20 cellular contexts compared by ENCODE assay signal in the genomic region with DNA sequence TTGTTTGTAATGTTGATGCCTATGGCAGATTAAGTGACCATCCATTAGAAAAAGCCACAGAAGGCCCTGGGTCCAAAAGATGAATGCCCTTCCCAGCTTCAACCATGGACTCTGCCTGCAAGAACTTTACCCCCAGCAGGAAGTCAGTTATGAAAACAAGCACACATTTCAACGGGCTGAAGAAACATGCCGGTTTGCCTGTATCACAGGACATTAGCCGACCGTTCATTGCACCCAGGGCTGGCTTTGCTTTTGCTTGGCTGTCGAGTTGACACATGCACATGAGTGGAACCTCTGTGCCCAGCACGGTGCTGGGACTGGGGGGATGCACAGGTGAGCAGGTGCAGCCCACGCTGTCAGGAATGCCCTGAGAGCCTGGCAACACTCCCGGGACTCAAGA.
DNase-seq lines count a peak whose midpoint lies in the region; ATAC-seq and TF ChIP-seq lines count a peak whose summit lies in the region.
"Had no signal": no experiment of that assay in that cellular context is flagged by ENCODE, and none has a peak within 500 bp of the region (broad histone marks: within the 10 kb centered on the region; RNA-seq: fewer than 3 reads in every experiment).

No MANE protein-coding gene starts in this region.

- POLR2A ChIA-PET in CD4-positive, alpha-beta memory T cell (lab: Charles Lee; ENCODE audit: partially characterized antibody): interaction anchor here (0.8 to 19.1 kb wide), 11 partner anchors 13 to 1081 kb away, joined by 3 to 475 read pairs (median 40); a partner anchor contains a TSS
- POLR2A ChIA-PET in activated CD4-positive, alpha-beta memory T cell treated with anti-CD3 and anti-CD28 coated beads for 36 hours (lab: Charles Lee): interaction anchor here (0.8 to 2.0 kb wide), 8 partner anchors 10 to 1083 kb away, joined by 3 to 12 read pairs (median 4); no protein-coding TSS in a partner anchor

- DNase-seq in CD4-positive, CD25-positive, alpha-beta regulatory T cell: peak in 1 of 3 donors; percentile 61
- no peak for DNase-seq in CD4-positive, alpha-beta memory T cell
- no peak for DNase-seq in activated CD4-positive, alpha-beta memory T cell treated with anti-CD3 and anti-CD28 coated beads for 36 hours
- no peak for DNase-seq in central memory CD8-positive, alpha-beta T cell (ENCODE audit: low spot score in 2 of 2)
- DNase-seq in progenitor cell of endocrine pancreas (ENCODE audit: low spot score, unreplicated experiment) (no peak), NCI-H524 treated with DMSO at 0.1 percent for 48 hours (lab: John Stamatoyannopoulos, UW) (no peak), NCI-H1694 (lab: John Stamatoyannopoulos, UW) (no peak)
- DNase-seq: amniotic stem cell; cortex of kidney; GF-D8; kidney; MG63; NCI-H1417; NCI-H510A; retina; stimulated activated CD4-positive, alpha-beta T cell treated with anti-CD3 and anti-CD28 coated beads, Interleukin-2, amount 100 ng/mL, for 48 hours; tibial artery had no signal

- ATAC-seq in CD4-positive, CD25-positive, alpha-beta regulatory T cell (ENCODE audit: low read depth in 2 of 2): no peak
- no peak for ATAC-seq in central memory CD8-positive, alpha-beta T cell (replicated peaks; ENCODE audit: extremely low read depth, poor library complexity, severe bottlenecking)
- no peak for ATAC-seq in HG03342 (IDR thresholded peaks at IDR 0.05; ENCODE audit: unreplicated experiment)

- H3K27ac Mint-ChIP-seq in CD4-positive, CD25-positive, alpha-beta regulatory T cell: peak overlapping the region; percentile 92 to 100 (median 95)
- peak overlapping the region; percentile 84 to 98 (median 96) for H3K27ac Mint-ChIP-seq in CD4-positive, alpha-beta memory T cell
- peak overlapping the region; percentile 100 for H3K27ac Mint-ChIP-seq in activated CD4-positive, alpha-beta memory T cell treated with anti-CD3 and anti-CD28 coated beads for 36 hours
- H3K27ac Mint-ChIP-seq in central memory CD8-positive, alpha-beta T cell (ENCODE audit: low read depth): peak overlapping the region; percentile 89
- H3K27ac Mint-ChIP-seq in progenitor cell of endocrine pancreas: no peak overlapping the region
- H3K27ac Mint-ChIP-seq: IgD-negative memory B cell had no signal

- H3K27me3 Mint-ChIP-seq in CD4-positive, CD25-positive, alpha-beta regulatory T cell: no peaks in the 10 kb centered on the region
- H3K27me3 Mint-ChIP-seq in CD4-positive, alpha-beta memory T cell: no peaks in the 10 kb centered on the region
- no peaks in the 10 kb centered on the region for H3K27me3 Mint-ChIP-seq in activated CD4-positive, alpha-beta memory T cell treated with anti-CD3 and anti-CD28 coated beads for 36 hours
- H3K27me3 Mint-ChIP-seq in central memory CD8-positive, alpha-beta T cell: no peaks in the 10 kb centered on the region
- peaks cover 15% of the 10 kb centered on the region for H3K27me3 Mint-ChIP-seq in progenitor cell of endocrine pancreas
- H3K27me3 Mint-ChIP-seq: IgD-negative memory B cell had no signal

- peaks cover 73 to 98% (median 85%) of the 10 kb centered on the region in 4 donors for H3K4me1 Mint-ChIP-seq in CD4-positive, CD25-positive, alpha-beta regulatory T cell
- H3K4me1 Mint-ChIP-seq in CD4-positive, alpha-beta memory T cell: peaks cover 82 to 98% (median 91%) of the 10 kb centered on the region in 4 donors
- peaks cover 96% of the 10 kb centered on the region for H3K4me1 Mint-ChIP-seq in activated CD4-positive, alpha-beta memory T cell treated with anti-CD3 and anti-CD28 coated beads for 36 hours (ENCODE audit: low read depth)
- peaks cover 83% of the 10 kb centered on the region for H3K4me1 Mint-ChIP-seq in central memory CD8-positive, alpha-beta T cell
- H3K4me1 Mint-ChIP-seq in progenitor cell of endocrine pancreas (ENCODE audit: low read depth): no peaks in the 10 kb centered on the region

- peak overlapping the region; percentile 67 to 84 (median 74) for H3K4me3 Mint-ChIP-seq in CD4-positive, CD25-positive, alpha-beta regulatory T cell
- peak overlapping the region; percentile 44 to 83 (median 78) for H3K4me3 Mint-ChIP-seq in CD4-positive, alpha-beta memory T cell
- peak overlapping the region; percentile 59 for H3K4me3 Mint-ChIP-seq in activated CD4-positive, alpha-beta memory T cell treated with anti-CD3 and anti-CD28 coated beads for 36 hours
- H3K4me3 Mint-ChIP-seq in central memory CD8-positive, alpha-beta T cell: peak overlapping the region; percentile 75
- H3K4me3 Mint-ChIP-seq in progenitor cell of endocrine pancreas (ENCODE audit: low read depth): no peak overlapping the region

- H3K4me3 ChIP-seq in CD4-positive, CD25-positive, alpha-beta regulatory T cell (ENCODE audit: low read depth, low read length): peak overlapping the region; percentile 68
- peak overlapping the region; percentile 20 to 25 for H3K4me3 ChIP-seq in CD4-positive, alpha-beta memory T cell (ENCODE audit: low read length in 2 of 2)
- H3K4me3 ChIP-seq: lung, MG63, tibial artery had no signal

- intact Hi-C loops in CD4-positive, alpha-beta memory T cell (cut with micrococcal nuclease): loop anchor here (5.0 kb wide), 3 partner anchors 43 to 1007 kb away; no protein-coding TSS in a partner anchor
- intact Hi-C loops in activated CD4-positive, alpha-beta memory T cell treated with anti-CD3 and anti-CD28 coated beads for 36 hours (cut with micrococcal nuclease): loop anchor here (5.0 kb wide), 2 partner anchors 463 to 1297 kb away; a partner anchor contains a TSS

- H3K4me1 ChIP-seq in CD4-positive, CD25-positive, alpha-beta regulatory T cell (ENCODE audit: control insufficient read depth, insufficient read depth, low read length, poor library complexity, severe bottlenecking): peaks cover 95% of the 10 kb centered on the region
- H3K4me1 ChIP-seq in CD4-positive, alpha-beta memory T cell (ENCODE audit: insufficient read depth, low read length): peaks cover 97% of the 10 kb centered on the region
- H3K4me1 ChIP-seq: tibial artery had no signal

- TF ChIP-seq CTCF in progenitor cell of endocrine pancreas (IDR thresholded peaks at IDR 0.05; ENCODE audit: unreplicated experiment): no peak

- CTCF ChIA-PET in CD4-positive, alpha-beta memory T cell (lab: Charles Lee; ENCODE audit: partially characterized antibody): interaction anchor here (0.6 to 7.5 kb wide), 7 partner anchors 9 to 1078 kb away, joined by 3 to 87 read pairs (median 5); no protein-coding TSS in a partner anchor
- CTCF ChIA-PET in activated CD4-positive, alpha-beta memory T cell treated with anti-CD3 and anti-CD28 coated beads for 36 hours (lab: Charles Lee): interaction anchor here (0.7 to 1.9 kb wide), 5 partner anchors 8 to 1083 kb away, joined by 3 to 5 read pairs (median 5); no protein-coding TSS in a partner anchor

- peaks cover 0 to under 1% (median 0%) of the 10 kb centered on the region in 7 donors for H3K9me3 Mint-ChIP-seq in CD4-positive, CD25-positive, alpha-beta regulatory T cell
- H3K9me3 Mint-ChIP-seq in CD4-positive, alpha-beta memory T cell: no peaks in the 10 kb centered on the region
- H3K9me3 Mint-ChIP-seq in activated CD4-positive, alpha-beta memory T cell treated with anti-CD3 and anti-CD28 coated beads for 36 hours: no peaks in the 10 kb centered on the region
- H3K9me3 Mint-ChIP-seq in central memory CD8-positive, alpha-beta T cell: peaks cover 4% of the 10 kb centered on the region
- no peaks in the 10 kb centered on the region for H3K9me3 Mint-ChIP-seq in progenitor cell of endocrine pancreas (ENCODE audit: low read depth)

- H3K36me3 Mint-ChIP-seq in CD4-positive, CD25-positive, alpha-beta regulatory T cell: peaks cover 4% of the 10 kb centered on the region
- H3K36me3 Mint-ChIP-seq in CD4-positive, alpha-beta memory T cell: peaks cover 0 to 6% of the 10 kb centered on the region in 2 donors
- peaks cover 3% of the 10 kb centered on the region for H3K36me3 Mint-ChIP-seq in activated CD4-positive, alpha-beta memory T cell treated with anti-CD3 and anti-CD28 coated beads for 36 hours
- H3K36me3 Mint-ChIP-seq in central memory CD8-positive, alpha-beta T cell (ENCODE audit: insufficient read depth): peaks cover 2% of the 10 kb centered on the region
- H3K36me3 Mint-ChIP-seq in progenitor cell of endocrine pancreas (ENCODE audit: insufficient read depth): no peaks in the 10 kb centered on the region

- H3K9me3 ChIP-seq in CD4-positive, CD25-positive, alpha-beta regulatory T cell (ENCODE audit: control insufficient read depth in 2 of 2, low read length in 2 of 2): no peaks in the 10 kb centered on the region
- H3K9me3 ChIP-seq in CD4-positive, alpha-beta memory T cell (ENCODE audit: control insufficient read depth in 1 of 2, low read length in 2 of 2): no peaks in the 10 kb centered on the region
- H3K9me3 ChIP-seq: MG63, tibial artery had no signal

- H3K27me3 ChIP-seq in CD4-positive, CD25-positive, alpha-beta regulatory T cell (ENCODE audit: control insufficient read depth, insufficient read depth, low read length): no peaks in the 10 kb centered on the region
- no peaks in the 10 kb centered on the region for H3K27me3 ChIP-seq in CD4-positive, alpha-beta memory T cell (ENCODE audit: insufficient read depth, low read length)
- H3K27me3 ChIP-seq: MG63, tibial artery had no signal

- peak overlapping the region; percentile 87 for H3K27ac ChIP-seq in CD4-positive, CD25-positive, alpha-beta regulatory T cell (ENCODE audit: insufficient read depth, low read length, poor library complexity, severe bottlenecking)
- peak overlapping the region; percentile 46 for H3K27ac ChIP-seq in CD4-positive, alpha-beta memory T cell (ENCODE audit: low read depth, low read length)
- H3K27ac ChIP-seq: tibial artery had no signal

- no peaks in the 10 kb centered on the region for H3K36me3 ChIP-seq in CD4-positive, CD25-positive, alpha-beta regulatory T cell (ENCODE audit: control insufficient read depth, insufficient read depth, low read length)
- H3K36me3 ChIP-seq in CD4-positive, alpha-beta memory T cell (ENCODE audit: insufficient read depth, low read length): no peaks in the 10 kb centered on the region
- H3K36me3 ChIP-seq: MG63, tibial artery had no signal
